Comparison of ENCODE assay signal across 22 cellular contexts in genomic region chr6:86775893-86776292, GRCh38.
"Had no signal": no experiment of that assay in that cellular context is flagged by ENCODE, and none has a peak within 500 bp of the region (broad histone marks: within the 10 kb centered on the region; RNA-seq: fewer than 3 reads in every experiment).

No MANE protein-coding gene starts in this region.

- H3K27ac ChIP-seq: esophagus squamous epithelium, gastroesophageal sphincter, neural progenitor cell, ovary, right atrium auricular region, stomach, thoracic aorta, transverse colon had no signal

- H2AFZ ChIP-seq: neural progenitor cell had no signal

- DNase-seq: esophagus squamous epithelium; foreskin fibroblast; glutamatergic neuron; kidney; left colon; left ventricle myocardium superior; mesenchymal stem cell; midbrain; nucleus accumbens; ovary; small intestine; stimulated activated CD4-positive, alpha-beta T cell treated with anti-CD3 and anti-CD28 coated beads, Interleukin-12 subunit alpha, Interleukin-12 subunit beta, amount 100 ng/mL, for 4 hours; stimulated activated naive CD4-positive, alpha-beta T cell; stomach; substantia nigra; transverse colon had no signal

- H3K4me1 ChIP-seq: esophagus squamous epithelium, gastroesophageal sphincter, neural progenitor cell, right atrium auricular region, stomach, transverse colon had no signal

- FAIRE-seq: kidney, small intestine had no signal

- H3K36me3 ChIP-seq: esophagus squamous epithelium, gastroesophageal sphincter, neural progenitor cell, ovary, right atrium auricular region, stomach, thoracic aorta, transverse colon had no signal

- H3K4me3 ChIP-seq: esophagus squamous epithelium, gastroesophageal sphincter, lung, neural progenitor cell, ovary, right atrium auricular region, stomach, thoracic aorta, transverse colon had no signal

- H3K4me2 ChIP-seq: neural progenitor cell had no signal

- H3K9me3 ChIP-seq: esophagus squamous epithelium, gastroesophageal sphincter, ovary, right atrium auricular region, stomach, thoracic aorta, transverse colon had no signal

- ATAC-seq: gastroesophageal sphincter; left colon; left ventricle myocardium superior; natural killer cell treated with Interleukin-12 subunit alpha and Interleukin-12 subunit beta and Interleukin-15 and Interleukin-18, amount 100 ng/mL, for 72 hours had no signal
